Comparison of ENCODE assay signal across 1 cellular context in genomic region chr17:81552244-81553017, GRCh38.
TF ChIP-seq lines count a peak whose summit lies in the region.

TSS of gene FAAP100 (minus strand) at chr17:81552353. CDS start at chr17:81552330, 23 bp downstream.

TF ChIP-seq in HepG2, 621 proteins besides CTCF, POLR2A, EP300 and RAD21 (continued from another document and continues in another):
- no peak for TF ChIP-seq ATF5 (CRISPR knock-in tag; IDR thresholded peaks at IDR 0.05; ENCODE audit: low read depth)
- peak; percentile 83 for TF ChIP-seq SAP130 (CRISPR knock-in tag; IDR thresholded peaks at IDR 0.05; ENCODE audit: low read depth)
- TF ChIP-seq ZNF10 (CRISPR knock-in tag; IDR thresholded peaks at IDR 0.05; ENCODE audit: borderline replicate concordance, low read depth): no peak
- no peak for TF ChIP-seq RCOR2 (CRISPR knock-in tag; IDR thresholded peaks at IDR 0.05)
- 0 out of 2 replicates have a peak, but pooled peaks have one; percentile 50 for TF ChIP-seq RNF2 (conservative IDR thresholded peaks at IDR 0.05; ENCODE audit: low read depth)
- no peak for TF ChIP-seq ZNF646 (CRISPR knock-in tag; IDR thresholded peaks at IDR 0.05)
- TF ChIP-seq GABPA (IDR thresholded peaks at IDR 0.05; ENCODE audit: low read depth, low read length): peak; percentile 74
- peak; percentile 67 for TF ChIP-seq GABPA (CRISPR knock-in tag; IDR thresholded peaks at IDR 0.05; ENCODE audit: low read depth)
- TF ChIP-seq HOXA3 (CRISPR knock-in tag; IDR thresholded peaks at IDR 0.05): peak; percentile 78
- no peak for TF ChIP-seq RFXANK (CRISPR knock-in tag; IDR thresholded peaks at IDR 0.05)
- TF ChIP-seq SMAD1 (CRISPR knock-in tag; IDR thresholded peaks at IDR 0.05; ENCODE audit: borderline replicate concordance, low read depth): 0 out of 2 replicates have a peak, but pooled peaks have one; percentile 24
- TF ChIP-seq ZNF335 (CRISPR knock-in tag; IDR thresholded peaks at IDR 0.05): no peak; the same call in 1 of the 2 replicates
- peak; percentile 76 for TF ChIP-seq ZFX (CRISPR knock-in tag; IDR thresholded peaks at IDR 0.05; ENCODE audit: low read depth)
- TF ChIP-seq POLR2AphosphoS5 (IDR thresholded peaks at IDR 0.05; ENCODE audit: low read depth, low read length): peak; percentile 82
- TF ChIP-seq IKZF5 (CRISPR knock-in tag; IDR thresholded peaks at IDR 0.05): no peak
- TF ChIP-seq TARDBP (CRISPR knock-in tag; IDR thresholded peaks at IDR 0.05): peak; percentile 57; the same call in 1 of the 2 replicates
- TF ChIP-seq JUN (CRISPR knock-in tag; IDR thresholded peaks at IDR 0.05): no peak
- TF ChIP-seq THAP9 (CRISPR knock-in tag; IDR thresholded peaks at IDR 0.05; ENCODE audit: borderline replicate concordance): peak; percentile 89
- no peak for TF ChIP-seq ZMYM3 (CRISPR knock-in tag; IDR thresholded peaks at IDR 0.05)
- TF ChIP-seq ZFP1 (CRISPR knock-in tag; IDR thresholded peaks at IDR 0.05): no peak
- peak; percentile 63; the same call in 1 of the 2 replicates for TF ChIP-seq TFDP2 (CRISPR knock-in tag; IDR thresholded peaks at IDR 0.05)
- peak; percentile 53; the same call in 1 of the 2 replicates for TF ChIP-seq ZMYM4 (CRISPR knock-in tag; IDR thresholded peaks at IDR 0.05)
- peak in 1 of 2 experiments; percentile 57; a peak in 2 of 4 replicates for TF ChIP-seq HMGXB4 (CRISPR knock-in tag; IDR thresholded peaks at IDR 0.05; ENCODE audit: borderline replicate concordance in 1 of 2, low read depth in 1 of 2)
- TF ChIP-seq ZNF138 (CRISPR knock-in tag; IDR thresholded peaks at IDR 0.05; ENCODE audit: low read depth): 0 out of 2 replicates have a peak, but pooled peaks have one; percentile 75
- TF ChIP-seq TCF12 (IDR thresholded peaks at IDR 0.05): no peak
- no peak; the same call in 1 of the 2 replicates for TF ChIP-seq TCF12 (CRISPR knock-in tag; IDR thresholded peaks at IDR 0.05)
- TF ChIP-seq HDAC2 (CRISPR knock-in tag; IDR thresholded peaks at IDR 0.05): peak; percentile 13; the same call in 1 of the 2 replicates
- peak; percentile 91 for TF ChIP-seq EEA1 (CRISPR knock-in tag; IDR thresholded peaks at IDR 0.05; ENCODE audit: borderline replicate concordance)
- peak; percentile 81; the same call in 1 of the 2 replicates for TF ChIP-seq SALL2 (CRISPR knock-in tag; IDR thresholded peaks at IDR 0.05)
- peak; percentile 28; the same call in 1 of the 2 replicates for TF ChIP-seq NFYC (CRISPR knock-in tag; IDR thresholded peaks at IDR 0.05)
- no peak for TF ChIP-seq ZNF672 (CRISPR knock-in tag; IDR thresholded peaks at IDR 0.05)
- peak; percentile 44; the same call in 1 of the 2 replicates for TF ChIP-seq ZNF564 (CRISPR knock-in tag; IDR thresholded peaks at IDR 0.05)
- no peak; the same call in 1 of the 2 replicates for TF ChIP-seq ZBTB34 (CRISPR knock-in tag; IDR thresholded peaks at IDR 0.05)
- no peak for TF ChIP-seq GTF3A (CRISPR knock-in tag; conservative IDR thresholded peaks at IDR 0.05)
- TF ChIP-seq AFF4 (CRISPR knock-in tag; IDR thresholded peaks at IDR 0.05): peak; percentile 57; the same call in 1 of the 2 replicates
- TF ChIP-seq ZNF512 (CRISPR knock-in tag; IDR thresholded peaks at IDR 0.05): no peak
- TF ChIP-seq ZNF224 (CRISPR knock-in tag; IDR thresholded peaks at IDR 0.05): peak; percentile 60; the same call in 1 of the 2 replicates
